Comparison of ENCODE assay signal across 6 cellular contexts in genomic region chr6:24311775-24312174, GRCh38. TPM values are rescaled to one million over a fixed set of nuclear protein-coding genes. Genes with fewer than 3 reads are reported as not detected.
"Had no signal": no experiment of that assay in that cellular context is flagged by ENCODE, and none has a peak within 500 bp of the region (broad histone marks: within the 10 kb centered on the region; RNA-seq: fewer than 3 reads in every experiment).

No MANE protein-coding gene starts in this region.

RNA-seq across cellular contexts. Expression of gene DCDC2, which starts 46.1 kb away (rescaled TPM):
- total RNA-seq: activated CD4-positive, alpha-beta memory T cell treated with anti-CD3 and anti-CD28 coated beads, Interleukin-2, amount 10 ng/mL, durations not matched to agents 7 days and 5 days; activated CD4-positive, alpha-beta T cell treated with anti-CD3 and anti-CD28 coated beads, Interleukin-2, amount 10 ng/mL, durations not matched to agents 7 days and 5 days; ascending aorta; esophagus muscularis mucosa; T-helper 1 cell treated with Interleukin-12 subunit alpha and Interleukin-12 subunit beta and Interleukin-4 antibody, amounts not matched to agents 30 ng/mL and 1 ng/mL, for 36 hours had no signal
- polyA plus RNA-seq: heart left ventricle had no signal
